ENCODE assay signal across 10 cellular contexts in genomic region chr3:56467801-56468183, GRCh38. TPM values are rescaled to one million over a fixed set of nuclear protein-coding genes. Genes with fewer than 3 reads are reported as not detected.
DNase-seq lines count a peak whose midpoint lies in the region; ATAC-seq and TF ChIP-seq lines count a peak whose summit lies in the region.
"Had no signal": no experiment of that assay in that cellular context is flagged by ENCODE, and none has a peak within 500 bp of the region (broad histone marks: within the 10 kb centered on the region; RNA-seq: fewer than 3 reads in every experiment).

No MANE protein-coding gene starts in this region.

- intact Hi-C loops in colonic mucosa (cut with DNase I) (no loop called here), uterus (cut with DNase I; ENCODE audit: low total_unique reads) (no loop called here)

- H3K9me3 ChIP-seq in colonic mucosa (no peaks in the 10 kb centered on the region), mesodermal cell (ENCODE audit: control insufficient read depth, low read length) (no peaks in the 10 kb centered on the region), uterus (no peaks in the 10 kb centered on the region)
- H3K9me3 ChIP-seq: adrenal gland had no signal

- H3K4me1 ChIP-seq in colonic mucosa (no peaks in the 10 kb centered on the region), mesodermal cell (ENCODE audit: control insufficient read depth, insufficient read depth, low read length, poor library complexity, severe bottlenecking) (no peaks in the 10 kb centered on the region), uterus (peaks cover 0 to 5% of the 10 kb centered on the region in 2 donors)

- 0% methylated on average over 12 to 14 of the region's 28 CpGs for WGBS in mesodermal cell (ENCODE audit: insufficient coverage in 2 of 2), 2 experiments

- no peak for DNase-seq in activated T-cell treated with anti-CD3 and anti-CD28 coated beads, Interleukin-2, amount 50 U/mL, for 24 hours
- no peak for DNase-seq in activated T-cell treated with anti-CD3 and anti-CD28 coated beads for 4 hours
- no peak for DNase-seq in colonic mucosa
- no peak for DNase-seq in uterus
- DNase-seq in NCI-H1436 treated with DMSO at 0.1 percent for 48 hours (lab: John Stamatoyannopoulos, UW) = no peak
- no peak for DNase-seq in activated CD4-positive, CD25-positive, alpha-beta regulatory T cell (lab: John Stamatoyannopoulos, UW)

- H3K4me3 ChIP-seq in colonic mucosa (peak overlapping the region; percentile 42), mesodermal cell (ENCODE audit: extremely low read depth, insufficient read depth, low read length, poor library complexity, severe bottlenecking) (peak overlapping the region; percentile 81), uterus (peak overlapping the region; percentile 28 to 36)
- H3K4me3 ChIP-seq: K562 had no signal

- peaks cover 90% of the 10 kb centered on the region for H3K27me3 Mint-ChIP-seq in activated T-cell treated with anti-CD3 and anti-CD28 coated beads, Interleukin-2, amount 50 U/mL, for 24 hours

- H3K27ac Mint-ChIP-seq in activated T-cell treated with anti-CD3 and anti-CD28 coated beads, Interleukin-2, amount 50 U/mL, for 24 hours = no peak overlapping the region

- peaks cover 10% of the 10 kb centered on the region for H3K4me1 Mint-ChIP-seq in activated T-cell treated with anti-CD3 and anti-CD28 coated beads, Interleukin-2, amount 50 U/mL, for 24 hours (ENCODE audit: low read depth)

- TF ChIP-seq CTCF in colonic mucosa (IDR thresholded peaks at IDR 0.05) = no peak
- TF ChIP-seq CTCF in uterus (IDR thresholded peaks at IDR 0.05) = no peak

- no peaks in the 10 kb centered on the region for H3K9me3 Mint-ChIP-seq in activated T-cell treated with anti-CD3 and anti-CD28 coated beads, Interleukin-2, amount 50 U/mL, for 24 hours

- H3K36me3 Mint-ChIP-seq in activated T-cell treated with anti-CD3 and anti-CD28 coated beads, Interleukin-2, amount 50 U/mL, for 24 hours (ENCODE audit: low read depth) = no peaks in the 10 kb centered on the region

- H3K27ac ChIP-seq in colonic mucosa = no peak overlapping the region
- H3K27ac ChIP-seq in mesodermal cell (ENCODE audit: low read depth, low read length, severe bottlenecking) = peak overlapping the region; percentile 23
- no peak overlapping the region for H3K27ac ChIP-seq in uterus
- H3K27ac ChIP-seq: adrenal gland had no signal

- TF ChIP-seq POLR2A in uterus (IDR thresholded peaks at IDR 0.05) = no peak

- no peak overlapping the region for H3K9ac ChIP-seq in colonic mucosa (ENCODE audit: low read depth in 2 of 2, low read length in 2 of 2)

- H3K36me3 ChIP-seq in colonic mucosa (no peaks in the 10 kb centered on the region), mesodermal cell (ENCODE audit: control insufficient read depth, insufficient read depth, low read length) (no peaks in the 10 kb centered on the region), uterus (no peaks in the 10 kb centered on the region)
- H3K36me3 ChIP-seq: adrenal gland had no signal

- H3K27me3 ChIP-seq in colonic mucosa (peaks cover 8% of the 10 kb centered on the region), uterus (no peaks in the 10 kb centered on the region)

- no peak for ATAC-seq in HG03565 (IDR thresholded peaks at IDR 0.05; ENCODE audit: unreplicated experiment)

- peak overlapping the region; percentile 75 for H3K4me3 Mint-ChIP-seq in activated T-cell treated with anti-CD3 and anti-CD28 coated beads, Interleukin-2, amount 50 U/mL, for 24 hours

RNA-seq across cellular contexts. Expression of gene ERC2, which starts 0.5 kb away (rescaled TPM):
- total RNA-seq in colonic mucosa (under 1 TPM; 0.21 to 0.30 TPM), uterus (1 to 10 TPM in 2 of 4 donors, not detected in 2; 1.7 to 5.5 TPM)
- 4.1 TPM for polyA plus RNA-seq in mesodermal cell (2013, experiment 1 of 2)
- polyA plus RNA-seq in mesodermal cell (2013, experiment 2 of 2) = 6.0 TPM
